In genomic region chr11:121134758-121135312, GRCh38 we compare ENCODE assay signal across 1 cellular context.
TF ChIP-seq lines count a peak whose summit lies in the region.

No MANE protein-coding gene starts in this region.

TF ChIP-seq in SK-N-SH, 30 proteins besides CTCF, POLR2A, EP300 and RAD21 (continued from another document):
- TF ChIP-seq MAX (IDR thresholded peaks at IDR 0.05; ENCODE audit: low read depth) = no peak
- no peak for TF ChIP-seq TAF1 (IDR thresholded peaks at IDR 0.05; ENCODE audit: borderline replicate concordance, low read depth, low read length)
- TF ChIP-seq POLR2AphosphoS5 (IDR thresholded peaks at IDR 0.05; ENCODE audit: low read depth, low read length) = no peak
